ENCODE assay signal across 8 cellular contexts in genomic region chr2:206981739-206982336, GRCh38. TPM values are rescaled to one million over a fixed set of nuclear protein-coding genes. Genes with fewer than 3 reads are reported as not detected.
A peak's percentile ranks its signal among the peaks of the same experiment; 100 is the strongest.
DNase-seq lines count a peak whose midpoint lies in the region; ATAC-seq and TF ChIP-seq lines count a peak whose summit lies in the region.

No MANE protein-coding gene starts in this region.

- no peak overlapping the region for H3K4me3 ChIP-seq in ascending aorta

- peaks cover 0 to 13% of the 10 kb centered on the region in 2 donors for H3K4me1 ChIP-seq in ascending aorta

- DNase-seq in EL: peak; percentile 70
- peak; percentile 34 for DNase-seq in NCI-H1092 (lab: John Stamatoyannopoulos, UW)
- DNase-seq in T follicular helper cell (ENCODE audit: low read depth): peak; percentile 18
- peak; percentile 29 to 88 for DNase-seq in ascending aorta (ENCODE audit: low spot score in 2 of 2)
- peak; percentile 79 for DNase-seq in left ventricle myocardium superior
- DNase-seq in putamen (ENCODE audit: low spot score): peak; percentile 88

- no peaks in the 10 kb centered on the region for H3K27me3 ChIP-seq in ascending aorta

- ATAC-seq in left ventricle myocardium superior (peak; percentile 94), GM21367 (IDR thresholded peaks at IDR 0.05; ENCODE audit: unreplicated experiment) (no peak), GM18511 (IDR thresholded peaks at IDR 0.05; ENCODE audit: unreplicated experiment) (no peak)

- intact Hi-C loops in ascending aorta (cut with DNase I) (loop anchor here (1.0 to 10.0 kb wide), 6 partner anchors 180 to 643 kb away; partner anchors contain the start of genes KLF7 and METTL21A), left ventricle myocardium superior (cut with micrococcal nuclease) (loop anchor here (5.0 to 10.0 kb wide), 2 partner anchors 193 to 495 kb away; no protein-coding TSS in a partner anchor)

- no peak overlapping the region for H3K27ac ChIP-seq in ascending aorta

- H3K9me3 ChIP-seq in ascending aorta: no peaks in the 10 kb centered on the region

- no peaks in the 10 kb centered on the region for H3K36me3 ChIP-seq in ascending aorta

- TF ChIP-seq CTCF in ascending aorta (IDR thresholded peaks at IDR 0.05): peak; percentile 74 to 88 (median 80)

RNA-seq across cellular contexts. Expression of gene CPO, which starts 42.5 kb away (rescaled TPM):
- total RNA-seq in ascending aorta: not detected
- total RNA-seq in left ventricle myocardium superior: 0.27 TPM

Comparison
In these comparisons a context has a peak if more than half of its experiments do, and no peak if none do; other contexts are left out.
1. DNase-seq: peak in every context shown above with its lines; median percentile 88 in putamen; 79 in left ventricle myocardium superior; 70 in EL; 58 in ascending aorta; 34 in NCI-H1092; 18 in T follicular helper cell.